ENCODE assay signal across 26 cellular contexts in genomic region chr16:81142864-81143263, GRCh38.
"Had no signal": no experiment of that assay in that cellular context is flagged by ENCODE, and none has a peak within 500 bp of the region (broad histone marks: within the 10 kb centered on the region; RNA-seq: fewer than 3 reads in every experiment).

No MANE protein-coding gene starts in this region.

- H3K9me3 ChIP-seq: esophagus muscularis mucosa, spleen, thoracic aorta, upper lobe of left lung, vagina had no signal

- H3K79me2 ChIP-seq: parathyroid adenoma had no signal

- H3K4me1 ChIP-seq: esophagus muscularis mucosa, foreskin keratinocyte, parathyroid adenoma, spleen, upper lobe of left lung, vagina had no signal

- H2AFZ ChIP-seq: parathyroid adenoma had no signal

- H3K4me3 ChIP-seq: esophagus muscularis mucosa, spleen, thoracic aorta, upper lobe of left lung, vagina had no signal

- DNase-seq: activated CD4-positive, alpha-beta memory T cell treated with anti-CD3 and anti-CD28 coated beads for 36 hours; activated CD4-positive, alpha-beta T cell treated with anti-CD3 and anti-CD28 coated beads, Interleukin-2, amount 10 ng/mL, durations not matched to agents 24 days and 14 days; activated CD8-positive, alpha-beta memory T cell treated with anti-CD3 and anti-CD28 coated beads, Interleukin-2, amount 50 U/mL, for 48 hours; activated gamma-delta T cell; activated naive CD4-positive, alpha-beta T cell treated with anti-CD3 and anti-CD28 coated beads, Interleukin-2, amount 10 ng/mL, durations not matched to agents 7 days and 5 days; activated T-cell treated with anti-CD3 and anti-CD28 coated beads, Interleukin-2, amount 50 U/mL, for 24 hours; amniotic stem cell; central memory CD4-positive, alpha-beta T cell; foreskin keratinocyte; islet precursor cell; left cardiac atrium; left ventricle myocardium superior; midbrain; naive thymus-derived CD4-positive, alpha-beta T cell; occipital lobe; right cardiac atrium; spleen; stimulated activated CD4-positive, alpha-beta T cell treated with anti-CD3 and anti-CD28 coated beads, Interleukin-2, amount 100 ng/mL, for 48 hours; upper lobe of left lung had no signal

- H3K27ac ChIP-seq: esophagus muscularis mucosa, foreskin keratinocyte, parathyroid adenoma, spleen, thoracic aorta, upper lobe of left lung, vagina, VCaP had no signal

- H3K27me3 ChIP-seq: foreskin keratinocyte, upper lobe of left lung, vagina had no signal

- ATAC-seq: activated CD4-positive, CD25-positive, alpha-beta regulatory T cell treated with anti-CD3 and anti-CD28 coated beads, Interleukin-2, amount 50 U/mL, for 24 hours; foreskin keratinocyte; left cardiac atrium; left ventricle myocardium superior; naive thymus-derived CD4-positive, alpha-beta T cell; right cardiac atrium; stimulated activated effector memory CD8-positive, alpha-beta T cell treated with anti-CD3 and anti-CD28 coated beads, Interleukin-12 subunit alpha, Interleukin-12 subunit beta, amount 100 ng/mL, for 72 hours had no signal

- H3K9ac ChIP-seq: parathyroid adenoma had no signal

- H3K36me3 ChIP-seq: esophagus muscularis mucosa, spleen, thoracic aorta, upper lobe of left lung, vagina had no signal
